In the genomic region with DNA sequence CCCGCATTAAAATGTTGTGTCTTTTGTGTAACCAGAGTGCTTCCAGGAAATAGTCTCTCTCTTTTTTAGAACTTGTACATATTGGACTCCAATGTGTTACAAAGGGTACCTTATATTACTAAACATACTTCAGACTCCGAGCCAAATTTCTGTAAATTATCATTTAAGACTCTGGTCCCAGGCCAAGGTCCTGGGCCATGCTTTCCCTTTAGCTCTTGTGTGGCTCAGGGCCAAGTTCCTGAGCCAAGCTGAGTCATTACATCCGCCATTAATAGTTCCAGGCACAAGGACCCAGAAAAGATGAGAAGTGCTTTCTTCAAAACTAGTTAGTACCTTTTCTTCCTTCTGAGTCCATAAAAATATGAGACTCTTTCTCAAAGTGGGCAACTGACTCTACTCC, we compare ENCODE assay signal across 6 cellular contexts. TPM values are rescaled to one million over a fixed set of nuclear protein-coding genes. Genes with fewer than 3 reads are reported as not detected.
"Had no signal": no experiment of that assay in that cellular context is flagged by ENCODE, and none has a peak within 500 bp of the region (broad histone marks: within the 10 kb centered on the region; RNA-seq: fewer than 3 reads in every experiment).

No MANE protein-coding gene starts in this region.

RNA-seq across cellular contexts. Expression of a gene that starts 4.6 kb away (rescaled TPM):
- total RNA-seq: HepG2, HT-29, HT1080, IMR-90, K562 had no signal
- polyA plus RNA-seq: HepG2, IgD-negative memory B cell, IMR-90, K562 had no signal
